ENCODE assay signal across 8 cellular contexts in the genomic region with DNA sequence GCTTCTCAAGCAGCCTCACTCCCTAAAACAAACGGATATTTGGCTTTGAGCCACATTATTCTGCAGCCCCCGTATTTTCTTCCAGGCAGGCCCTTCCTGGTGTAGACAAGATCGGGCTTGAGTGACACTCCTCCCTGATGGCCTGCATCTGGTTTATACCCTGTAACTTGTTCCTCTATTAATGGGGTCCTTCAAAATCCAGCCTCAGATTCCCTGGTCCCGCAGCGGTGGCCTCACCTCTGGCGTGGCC. TPM values are rescaled to one million over a fixed set of nuclear protein-coding genes. Genes with fewer than 3 reads are reported as not detected.
A peak's percentile ranks its signal among the peaks of the same experiment; 100 is the strongest.
DNase-seq lines count a peak whose midpoint lies in the region; ATAC-seq and TF ChIP-seq lines count a peak whose summit lies in the region.

No MANE protein-coding gene starts in this region.

- H3K36me3 Mint-ChIP-seq in endothelial cell (ENCODE audit: low read depth, unreplicated experiment): peaks cover 15% of the 10 kb centered on the region

- H3K9me3 Mint-ChIP-seq in endothelial cell (ENCODE audit: unreplicated experiment): no peaks in the 10 kb centered on the region

- H3K4me1 Mint-ChIP-seq in endothelial cell (ENCODE audit: unreplicated experiment): peaks cover 27% of the 10 kb centered on the region

- 0 out of 2 replicates have a peak, but pooled peaks cover 4% of the 10 kb centered on the region for H3K4me1 ChIP-seq in OCI-LY3 (ENCODE audit: low read length)
- H3K4me1 ChIP-seq in osteoblast (ENCODE audit: insufficient read depth, low read length): peaks cover 15% of the 10 kb centered on the region

- peak overlapping the region; percentile 97 for H3K4me3 Mint-ChIP-seq in endothelial cell (ENCODE audit: unreplicated experiment)

- no peak for ATAC-seq in GM19324 (IDR thresholded peaks at IDR 0.05; ENCODE audit: low FRiP score, unreplicated experiment)

- H3K27ac Mint-ChIP-seq in endothelial cell (ENCODE audit: unreplicated experiment): peak overlapping the region; percentile 82

- H4K20me1 ChIP-seq in OCI-LY3 (ENCODE audit: insufficient read depth, low read length): no peaks in the 10 kb centered on the region
- H4K20me1 ChIP-seq in osteoblast (ENCODE audit: insufficient read depth, low read length): no peaks in the 10 kb centered on the region

- H3K27ac ChIP-seq in OCI-LY3 (ENCODE audit: low read length) (no peak overlapping the region), osteoblast (ENCODE audit: low read depth, low read length) (peak overlapping the region; percentile 86)

- H3K27me3 ChIP-seq in OCI-LY3 (ENCODE audit: low read depth, low read length) (no peaks in the 10 kb centered on the region), osteoblast (ENCODE audit: insufficient read depth, low read length) (no peaks in the 10 kb centered on the region)

- H3K36me3 ChIP-seq in OCI-LY3 (replicated peaks; ENCODE audit: low read depth, low read length) (no peaks in the 10 kb centered on the region), osteoblast (ENCODE audit: insufficient read depth, low read length) (peaks cover 17% of the 10 kb centered on the region)

- H2AFZ ChIP-seq in OCI-LY3 (ENCODE audit: low read depth, low read length) (peak overlapping the region; percentile 97), osteoblast (ENCODE audit: low read length) (peak overlapping the region; percentile 98)

- TF ChIP-seq CTCF in OCI-LY3 (IDR thresholded peaks at IDR 0.05; ENCODE audit: low read depth, low read length) (no peak), endothelial cell (IDR thresholded peaks at IDR 0.05; ENCODE audit: unreplicated experiment) (no peak), osteoblast (IDR thresholded peaks at IDR 0.05; ENCODE audit: extremely low read depth, low read depth, low read length) (no peak)

- peak overlapping the region; percentile 80 for H3K4me2 ChIP-seq in OCI-LY3 (ENCODE audit: low read length)
- H3K4me2 ChIP-seq in osteoblast (ENCODE audit: insufficient read depth, low read length): peak overlapping the region; percentile 99

- no peaks in the 10 kb centered on the region for H3K9me3 ChIP-seq in OCI-LY3 (ENCODE audit: insufficient read depth, low read length)
- no peaks in the 10 kb centered on the region for H3K9me3 ChIP-seq in osteoblast (ENCODE audit: low read depth, low read length)

- H3K79me2 ChIP-seq in OCI-LY3 (ENCODE audit: low read length) (0 out of 2 replicates have a peak, but pooled peaks cover 3% of the 10 kb centered on the region), osteoblast (ENCODE audit: insufficient read depth, low read length) (peaks cover 35% of the 10 kb centered on the region)

- peak overlapping the region; percentile 90 for H3K9ac ChIP-seq in OCI-LY3 (ENCODE audit: low read length)

- DNase-seq in COR-L47 (lab: John Stamatoyannopoulos, UW) (peak; percentile 76), endothelial cell (ENCODE audit: low spot score) (no peak), osteoblast (ENCODE audit: insufficient read length, low spot score, missing footprints) (no peak), LoVo (ENCODE audit: low spot score) (no peak), OCI-M1 (lab: John Stamatoyannopoulos, UW) (no peak), SW480 (ENCODE audit: low spot score) (no peak)

- peaks cover 7% of the 10 kb centered on the region for H3K27me3 Mint-ChIP-seq in endothelial cell (ENCODE audit: unreplicated experiment)

- H3K4me3 ChIP-seq in OCI-LY3 (ENCODE audit: low read length) (peak overlapping the region; percentile 93), osteoblast (ENCODE audit: insufficient read depth, low read length) (peak overlapping the region; percentile 92)

RNA-seq across cellular contexts. Expression of gene TMEM14C, which starts 0.4 kb away (rescaled TPM):
- total RNA-seq in endothelial cell (ENCODE audit: unreplicated experiment) (96.7 TPM), osteoblast (131 and 155 TPM in 2 replicates)

RNA-seq across cellular contexts. Expression of gene TMEM14B, which starts 25.1 kb away (rescaled TPM):
- total RNA-seq in endothelial cell (ENCODE audit: unreplicated experiment): 52.6 TPM
- 64.1 and 73.1 TPM in 2 replicates for total RNA-seq in osteoblast

RNA-seq across cellular contexts. Expression of gene PAK1IP1, which starts 27.7 kb away (rescaled TPM):
- total RNA-seq in endothelial cell (ENCODE audit: unreplicated experiment) (12.8 TPM), osteoblast (17.7 and 18.3 TPM in 2 replicates)

RNA-seq across cellular contexts. Expression of gene C6orf52, which starts 28.1 kb away (rescaled TPM):
- total RNA-seq in endothelial cell (ENCODE audit: unreplicated experiment): 1.6 TPM
- not detected in 2 replicates for total RNA-seq in osteoblast
